Comparison of ENCODE assay signal across 34 cellular contexts in the genomic region with DNA sequence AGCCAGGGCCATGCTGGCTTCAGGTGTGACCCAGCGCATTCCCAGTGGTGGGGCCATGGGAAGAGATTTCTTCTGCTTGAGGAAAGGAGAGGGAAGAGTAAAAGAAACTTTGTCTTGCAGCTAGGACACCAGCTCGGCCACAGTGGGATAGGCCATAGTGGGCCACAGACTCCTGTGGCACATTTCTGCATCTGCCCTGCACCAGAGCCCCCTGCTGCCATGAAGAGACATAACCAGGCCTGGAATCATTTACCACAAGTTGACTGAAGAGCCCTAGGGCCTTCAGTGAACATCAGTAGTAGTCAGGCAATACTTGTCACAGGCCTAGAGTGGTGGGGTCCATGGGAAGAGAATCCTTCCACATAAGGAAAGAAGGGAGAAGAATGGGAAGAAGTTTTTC.
"Had no signal": no experiment of that assay in that cellular context is flagged by ENCODE, and none has a peak within 500 bp of the region (broad histone marks: within the 10 kb centered on the region; RNA-seq: fewer than 3 reads in every experiment).

No MANE protein-coding gene starts in this region.

- H3K4me1 ChIP-seq: adrenal gland, body of pancreas, breast epithelium had no signal

- H3K27ac Mint-ChIP-seq: activated B cell treated with CpG ODN at 0.5 μM for 24 hours; activated CD4-positive, alpha-beta memory T cell treated with anti-CD3 and anti-CD28 coated beads for 36 hours; activated CD4-positive, alpha-beta T cell treated with anti-CD3 and anti-CD28 coated beads, Interleukin-2, amount 10 ng/mL, durations not matched to agents 24 days and 14 days; activated CD8-positive, alpha-beta T cell treated with anti-CD3 and anti-CD28 coated beads for 36 hours; activated naive CD4-positive, alpha-beta T cell treated with anti-CD3 and anti-CD28 coated beads for 36 hours; activated naive CD4-positive, alpha-beta T cell treated with anti-CD3 and anti-CD28 coated beads, Interleukin-2, amount 50 U/mL, for 72 hours; activated naive CD8-positive, alpha-beta T cell treated with anti-CD3 and anti-CD28 coated beads for 36 hours; activated T-cell treated with anti-CD3 and anti-CD28 coated beads, Interleukin-2, amount 50 U/mL, for 72 hours; activated T-helper 1 cell treated with anti-CD3 and anti-CD28 coated beads, Interleukin-12 subunit alpha, Interleukin-12 subunit beta, Interleukin-2, Interleukin-4 antibody, amounts not matched to agents 30 ng/mL and 10 ng/mL and 1 ng/mL, durations not matched to agents 14 hours and 24 hours and 36 hours; activated T-helper 17 cell treated with anti-CD3 and anti-CD28 coated beads, Interleukin-2, amount 50 U/mL, for 72 hours; T-helper 17 cell had no signal

- H3K27me3 ChIP-seq: adrenal gland, body of pancreas, brain microvascular endothelial cell, breast epithelium had no signal

- H3K9me3 Mint-ChIP-seq: activated CD4-positive, alpha-beta T cell treated with anti-CD3 and anti-CD28 coated beads, Interleukin-2, amount 10 ng/mL, durations not matched to agents 24 days and 14 days; activated CD8-positive, alpha-beta T cell treated with anti-CD3 and anti-CD28 coated beads for 36 hours; activated T-helper 1 cell treated with anti-CD3 and anti-CD28 coated beads, Interleukin-12 subunit alpha, Interleukin-12 subunit beta, Interleukin-2, Interleukin-4 antibody, amounts not matched to agents 30 ng/mL and 10 ng/mL and 1 ng/mL, durations not matched to agents 14 hours and 24 hours and 36 hours had no signal

- H3K27me3 Mint-ChIP-seq: activated B cell treated with CpG ODN at 0.5 μM for 24 hours; activated CD4-positive, alpha-beta memory T cell treated with anti-CD3 and anti-CD28 coated beads for 36 hours; activated CD4-positive, alpha-beta T cell treated with anti-CD3 and anti-CD28 coated beads, Interleukin-2, amount 10 ng/mL, durations not matched to agents 24 days and 14 days; activated CD8-positive, alpha-beta T cell treated with anti-CD3 and anti-CD28 coated beads for 36 hours; activated naive CD8-positive, alpha-beta T cell treated with anti-CD3 and anti-CD28 coated beads for 36 hours; activated T-helper 17 cell treated with anti-CD3 and anti-CD28 coated beads, Interleukin-2, amount 50 U/mL, for 72 hours; T-helper 17 cell had no signal

- H3K36me3 ChIP-seq: adrenal gland, brain microvascular endothelial cell, breast epithelium had no signal

- H3K4me3 Mint-ChIP-seq: activated B cell treated with CpG ODN at 0.5 μM for 24 hours; activated CD4-positive, alpha-beta memory T cell treated with anti-CD3 and anti-CD28 coated beads for 36 hours; activated CD4-positive, alpha-beta T cell treated with anti-CD3 and anti-CD28 coated beads, Interleukin-2, amount 10 ng/mL, durations not matched to agents 24 days and 14 days; activated CD8-positive, alpha-beta T cell treated with anti-CD3 and anti-CD28 coated beads for 36 hours; activated naive CD4-positive, alpha-beta T cell treated with anti-CD3 and anti-CD28 coated beads for 36 hours; activated naive CD8-positive, alpha-beta T cell treated with anti-CD3 and anti-CD28 coated beads for 36 hours; activated T-cell treated with anti-CD3 and anti-CD28 coated beads, Interleukin-2, amount 50 U/mL, for 4 hours; activated T-cell treated with anti-CD3 and anti-CD28 coated beads, Interleukin-2, amount 50 U/mL, for 72 hours; activated T-helper 1 cell treated with anti-CD3 and anti-CD28 coated beads, Interleukin-12 subunit alpha, Interleukin-12 subunit beta, Interleukin-2, Interleukin-4 antibody, amounts not matched to agents 30 ng/mL and 10 ng/mL and 1 ng/mL, durations not matched to agents 14 hours and 24 hours and 36 hours; activated T-helper 17 cell treated with anti-CD3 and anti-CD28 coated beads, Interleukin-2, amount 50 U/mL, for 72 hours; T-helper 17 cell had no signal

- H3K4me3 ChIP-seq: adrenal gland, body of pancreas, breast epithelium had no signal

- H3K27ac ChIP-seq: adrenal gland, body of pancreas, brain microvascular endothelial cell, breast epithelium, VCaP had no signal

- DNase-seq: activated B cell treated with CpG ODN at 0.5 μM for 24 hours; activated CD4-positive, alpha-beta memory T cell treated with anti-CD3 and anti-CD28 coated beads for 36 hours; activated CD4-positive, alpha-beta T cell treated with anti-CD3 and anti-CD28 coated beads for 4 hours; activated CD4-positive, alpha-beta T cell treated with anti-CD3 and anti-CD28 coated beads, Interleukin-2, amount 10 ng/mL, durations not matched to agents 24 days and 14 days; activated CD4-positive, alpha-beta T cell treated with anti-CD3 and anti-CD28 coated beads, Interleukin-2, amount 50 U/mL, for 1 hour; activated CD4-positive, alpha-beta T cell treated with anti-CD3 and anti-CD28 coated beads, Interleukin-2, amount 50 U/mL, for 4 hours; activated CD4-positive, CD25-positive, alpha-beta regulatory T cell treated with anti-CD3 and anti-CD28 coated beads, Interleukin-2, amount 50 U/mL, for 72 hours; activated CD8-positive, alpha-beta memory T cell treated with anti-CD3 and anti-CD28 coated beads, Interleukin-2, amount 50 U/mL, for 4 hours; activated CD8-positive, alpha-beta T cell treated with anti-CD3 and anti-CD28 coated beads for 36 hours; activated effector memory CD4-positive, alpha-beta T cell treated with anti-CD3 and anti-CD28 coated beads, Interleukin-2, amount 50 U/mL, for 16 hours; activated gamma-delta T cell treated with Interleukin-2 at 50 U/mL for 16 hours; activated naive CD4-positive, alpha-beta T cell; activated naive CD4-positive, alpha-beta T cell treated with anti-CD3 and anti-CD28 coated beads for 36 hours; activated naive CD4-positive, alpha-beta T cell treated with anti-CD3 and anti-CD28 coated beads, Interleukin-2, amount 50 U/mL, for 16 hours; activated naive CD8-positive, alpha-beta T cell treated with anti-CD3 and anti-CD28 coated beads for 36 hours; activated T-cell treated with anti-CD3 and anti-CD28 coated beads for 4 hours; activated T-cell treated with anti-CD3 and anti-CD28 coated beads, Interleukin-2, amount 50 U/mL, for 1 hour; activated T-cell treated with anti-CD3 and anti-CD28 coated beads, Interleukin-2, amount 50 U/mL, for 4 hours; activated T-cell treated with anti-CD3 and anti-CD28 coated beads, Interleukin-2, amount 50 U/mL, for 72 hours; adrenal gland; amniotic stem cell; aorta; body of pancreas; brain microvascular endothelial cell; central memory CD4-positive, alpha-beta T cell; T-helper 17 cell; T1000 had no signal

- ATAC-seq: activated CD8-positive, alpha-beta T cell treated with anti-CD3 and anti-CD28 coated beads for 36 hours; activated naive CD4-positive, alpha-beta T cell treated with anti-CD3 and anti-CD28 coated beads, Interleukin-2, amount 50 U/mL, for 72 hours; activated T-cell treated with anti-CD3 and anti-CD28 coated beads, Interleukin-2, amount 50 U/mL, for 72 hours; activated T-helper 17 cell treated with anti-CD3 and anti-CD28 coated beads, Interleukin-2, amount 50 U/mL, for 72 hours; body of pancreas; T-helper 17 cell had no signal

- H3K4me1 Mint-ChIP-seq: activated B cell treated with CpG ODN at 0.5 μM for 24 hours; activated CD4-positive, alpha-beta T cell treated with anti-CD3 and anti-CD28 coated beads, Interleukin-2, amount 10 ng/mL, durations not matched to agents 24 days and 14 days; activated naive CD8-positive, alpha-beta T cell treated with anti-CD3 and anti-CD28 coated beads for 36 hours; activated T-helper 17 cell treated with anti-CD3 and anti-CD28 coated beads, Interleukin-2, amount 50 U/mL, for 72 hours; T-helper 17 cell had no signal

- H3K36me3 Mint-ChIP-seq: activated CD4-positive, alpha-beta memory T cell treated with anti-CD3 and anti-CD28 coated beads for 36 hours; activated naive CD4-positive, alpha-beta T cell treated with anti-CD3 and anti-CD28 coated beads, Interleukin-2, amount 50 U/mL, for 72 hours; activated naive CD8-positive, alpha-beta T cell treated with anti-CD3 and anti-CD28 coated beads for 36 hours had no signal

- FAIRE-seq: astrocyte, TTC549 had no signal
